In the genomic region with DNA sequence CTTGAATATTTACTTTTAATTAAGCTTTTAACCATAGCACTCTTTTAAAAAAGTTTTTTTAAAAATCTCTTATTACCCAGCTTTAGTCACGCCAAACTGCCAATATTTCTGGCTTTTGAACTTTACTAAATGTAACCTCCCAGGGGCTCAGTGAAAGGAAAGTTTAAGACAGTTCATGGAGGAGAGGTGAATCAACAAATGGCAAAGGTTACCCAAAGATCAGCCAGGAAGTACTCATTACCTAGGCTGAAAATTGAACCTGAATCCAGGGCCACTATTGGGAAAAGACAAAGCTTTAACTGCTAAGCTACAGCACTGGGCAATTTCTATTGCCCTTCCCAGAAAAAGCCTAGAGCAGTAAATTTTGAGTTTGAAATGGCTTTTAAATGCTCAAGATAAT, we compare ENCODE assay signal across 35 cellular contexts.
DNase-seq lines count a peak whose midpoint lies in the region; ATAC-seq, FAIRE-seq and TF ChIP-seq lines count a peak whose summit lies in the region.
"Had no signal": no experiment of that assay in that cellular context is flagged by ENCODE, and none has a peak within 500 bp of the region (broad histone marks: within the 10 kb centered on the region; RNA-seq: fewer than 3 reads in every experiment).

No MANE protein-coding gene starts in this region.

- no peak overlapping the region for H2AFZ ChIP-seq in HepG2 (ENCODE audit: low read length)

- no peak overlapping the region for H3K4me3 ChIP-seq in liver (ENCODE audit: low read depth in 1 of 3, low read length in 3 of 3)
- H3K4me3 ChIP-seq in HepG2 (replicated peaks in 1 of 3; ENCODE audit: insufficient read depth in 1 of 3, low read depth in 2 of 3, low read length in 3 of 3), result no peak overlapping the region
- H3K4me3 ChIP-seq in right lobe of liver, result no peak overlapping the region
- H3K4me3 ChIP-seq in left lung, result no peak overlapping the region
- H3K4me3 ChIP-seq: A549; BLaER1; BLaER1 treated with 17β-estradiol and CSF1 and Interleukin-3, amounts not matched to agents 10 nM and 100 nM had no signal

- H3K79me2 ChIP-seq in HepG2 (ENCODE audit: insufficient read depth, low read length), result no peaks in the 10 kb centered on the region

- no peak for DNase-seq in HepG2 (ENCODE audit: low spot score)
- no peak for DNase-seq in left lobe of liver (ENCODE audit: low spot score)
- DNase-seq in right lobe of liver, result no peak
- no peak for DNase-seq in urothelium cell line (ENCODE audit: low spot score)
- DNase-seq in left lung, result no peak
- no peak for DNase-seq in COLO668 (lab: John Stamatoyannopoulos, UW; ENCODE audit: unreplicated experiment)
- DNase-seq: 8988T; ACHN; AML-193; BE2C; C1 segment of cervical spinal cord; Caco-2; Calu3; CD4-positive, alpha-beta memory T cell; CD4-positive, alpha-beta T cell; CD4-positive, CD25-positive, alpha-beta regulatory T cell; CD8-positive, alpha-beta memory T cell; CD8-positive, alpha-beta T cell; COR-L47; DMS 273 treated with DMSO at 0.1 percent for 48 hours; DMS153; DMS53; DMS79; DMS79 treated with DMSO at 0.1 percent for 48 hours; DND-41; EL had no signal

- FAIRE-seq in HepG2 (lab: Jason Lieb, UNC) (no peak), urothelium cell line (lab: Jason Lieb, UNC) (peak; percentile 5)
- FAIRE-seq: A204.1, A549, D721Med had no signal

- no peak overlapping the region for H3K4me2 ChIP-seq in HepG2 (ENCODE audit: low read depth, low read length)
- H3K4me2 ChIP-seq: A549; BLaER1; BLaER1 treated with 17β-estradiol and CSF1 and Interleukin-3, amounts not matched to agents 10 nM and 100 nM had no signal

- no peak for TF ChIP-seq POLR2A in HepG2 (IDR thresholded peaks at IDR 0.05; ENCODE audit: insufficient read depth in 1 of 2, low read depth in 2 of 2, low read length in 2 of 2)
- TF ChIP-seq POLR2A in right lobe of liver (IDR thresholded peaks at IDR 0.05), result no peak

- H3K9ac ChIP-seq in liver (ENCODE audit: low read depth in 1 of 2, low read length in 2 of 2), result no peak overlapping the region
- H3K9ac ChIP-seq in HepG2 (ENCODE audit: insufficient read depth, low read depth, low read length), result no peak overlapping the region
- H3K9ac ChIP-seq: BLaER1; BLaER1 treated with 17β-estradiol and CSF1 and Interleukin-3, amounts not matched to agents 10 nM and 100 nM had no signal

- no TSS peak for BruUV-seq in HepG2 (replicated peaks; lab: Mats Ljungman, UMichigan)

- no peak overlapping the region for H3K27ac ChIP-seq in liver (ENCODE audit: low read depth in 1 of 2, low read length in 2 of 2)
- no peak overlapping the region for H3K27ac ChIP-seq in HepG2 (ENCODE audit: extremely low read length, insufficient read depth, low read length)
- peak overlapping the region in 1 of 3 donors; percentile 47 for H3K27ac ChIP-seq in right lobe of liver
- no peak overlapping the region for H3K27ac ChIP-seq in left lung
- H3K27ac ChIP-seq: 22Rv1; A549; BLaER1; BLaER1 treated with 17β-estradiol and CSF1 and Interleukin-3, amounts not matched to agents 10 nM and 100 nM; C4-2B had no signal

- TF ChIP-seq RAD21 in liver (IDR thresholded peaks at IDR 0.05) (no peak), HepG2 (CRISPR knock-in tag; IDR thresholded peaks at IDR 0.05) (no peak)

- peaks cover 0 to 4% (median 0%) of the 10 kb centered on the region in 4 donors for H3K9me3 ChIP-seq in liver (ENCODE audit: control insufficient read depth in 4 of 4, low read length in 3 of 4)
- H3K9me3 ChIP-seq in HepG2 (ENCODE audit: low read length), result peaks cover 33% of the 10 kb centered on the region
- H3K9me3 ChIP-seq in right lobe of liver, result no peaks in the 10 kb centered on the region
- H3K9me3 ChIP-seq in left lung, result peaks cover 0 to 45% of the 10 kb centered on the region in 2 donors
- H3K9me3 ChIP-seq: A549, BE2C had no signal

- in situ Hi-C loops in HepG2 (cut with HindIII; ENCODE audit: extremely low pct_ligation_motif_present, low pct_unique_long_range_greater_than_20kb), result no loop called here

- H3K27me3 ChIP-seq in liver (ENCODE audit: control insufficient read depth in 4 of 4, insufficient read depth in 4 of 4, low read length in 3 of 4) (no peaks in the 10 kb centered on the region), HepG2 (ENCODE audit: control insufficient read depth in 1 of 2, insufficient read depth in 2 of 2, low read length in 2 of 2) (no peaks in the 10 kb centered on the region), right lobe of liver (no peaks in the 10 kb centered on the region), left lung (no peaks in the 10 kb centered on the region)
- H3K27me3 ChIP-seq: BE2C; BLaER1; BLaER1 treated with 17β-estradiol and CSF1 and Interleukin-3, amounts not matched to agents 10 nM and 100 nM had no signal

- intact Hi-C loops in HepG2 (cut with micrococcal nuclease; ENCODE audit: unreplicated experiment), result no loop called here
- intact Hi-C loops in right lobe of liver (cut with DNase I), result no loop called here
- intact Hi-C loops in left lung (cut with DNase I), result no loop called here

- H3K4me1 ChIP-seq in liver (ENCODE audit: control insufficient read depth in 4 of 4, insufficient read depth in 4 of 4, low read length in 3 of 4) (no peaks in the 10 kb centered on the region), HepG2 (ENCODE audit: insufficient read depth, low read length) (no peaks in the 10 kb centered on the region), right lobe of liver (peaks cover 0 to 6% (median 0%) of the 10 kb centered on the region in 4 donors), left lung (no peaks in the 10 kb centered on the region)
- H3K4me1 ChIP-seq: A549; BE2C; BLaER1; BLaER1 treated with 17β-estradiol and CSF1 and Interleukin-3, amounts not matched to agents 10 nM and 100 nM; Caco-2 had no signal

- WGBS in liver, result 40% methylated on average over 1 of the region's 1 CpG
- WGBS in HepG2 (ENCODE audit: low lambda C conversion rate), result 90% methylated on average over 1 of the region's 1 CpG
- 48% methylated on average over 1 of the region's 1 CpG for WGBS in right lobe of liver (ENCODE audit: insufficient coverage, low coverage, low lambda C conversion rate, missing lambda C conversion rate)

- H4K20me1 ChIP-seq in HepG2 (ENCODE audit: insufficient read depth, low read length), result no peaks in the 10 kb centered on the region
- H4K20me1 ChIP-seq: BLaER1; BLaER1 treated with 17β-estradiol and CSF1 and Interleukin-3, amounts not matched to agents 10 nM and 100 nM had no signal

- ATAC-seq in HepG2 (no peak), left lobe of liver (peak; percentile 93), right lobe of liver (peak in 3 of 4 donors; percentile 57 to 97 (median 61)), GM21423 (IDR thresholded peaks at IDR 0.05; ENCODE audit: unreplicated experiment) (no peak), left lung (no peak)
- ATAC-seq: A549; CD8-positive, alpha-beta T cell had no signal

- POLR2A ChIA-PET in HepG2 (lab: Yijun Ruan, JAX), result no interaction called here

- CTCF ChIA-PET in HepG2 (lab: Yijun Ruan, JAX; ENCODE audit: low intra/inter-chr PET ratio, low total read pairs), result no interaction called here

- TF ChIP-seq EP300 in HepG2 (IDR thresholded peaks at IDR 0.05; ENCODE audit: low read depth in 2 of 2, low read length in 2 of 2) (no peak), HepG2 (CRISPR knock-in tag; IDR thresholded peaks at IDR 0.05; ENCODE audit: borderline replicate concordance) (no peak)

- H3K36me3 ChIP-seq in liver (ENCODE audit: control insufficient read depth in 4 of 4, insufficient read depth in 3 of 4, low read depth in 1 of 4, low read length in 3 of 4) (peaks cover 0 to 2% (median under 1%) of the 10 kb centered on the region in 4 donors), HepG2 (replicated peaks in 1 of 2; ENCODE audit: control insufficient read depth in 1 of 2, insufficient read depth in 2 of 2, low read length in 2 of 2) (no peaks in the 10 kb centered on the region), right lobe of liver (no peaks in the 10 kb centered on the region), left lung (no peaks in the 10 kb centered on the region)
- H3K36me3 ChIP-seq: BE2C, BLaER1 had no signal

- TF ChIP-seq CTCF in liver (IDR thresholded peaks at IDR 0.05; ENCODE audit: low read depth, low read length, missing input control) (no peak), HepG2 (CRISPR knock-in tag; IDR thresholded peaks at IDR 0.05) (no peak), right lobe of liver (IDR thresholded peaks at IDR 0.05) (no peak), left lung (IDR thresholded peaks at IDR 0.05) (no peak)

TF ChIP-seq in liver, 16 proteins besides CTCF, POLR2A, EP300 and RAD21 (continues in another document):
- TF ChIP-seq FOXA2 (IDR thresholded peaks at IDR 0.05) (no peak), NR2F2 (IDR thresholded peaks at IDR 0.05) (peak; percentile 31), HNF4G (IDR thresholded peaks at IDR 0.05) (no peak), YY1 (IDR thresholded peaks at IDR 0.05) (no peak), FOXA1 (IDR thresholded peaks at IDR 0.05) (no peak), HNF4A (conservative IDR thresholded peaks at IDR 0.05) (peak; percentile 33 to 51)

TF ChIP-seq in HepG2, 621 proteins besides CTCF, POLR2A, EP300 and RAD21:
- TF ChIP-seq ZNF275 (CRISPR knock-in tag; IDR thresholded peaks at IDR 0.05; ENCODE audit: borderline replicate concordance), result no peak
- no peak for TF ChIP-seq YY1 (IDR thresholded peaks at IDR 0.05; ENCODE audit: insufficient read depth, insufficient replicate concordance, low read depth, low read length)

Comparison
In these comparisons a context has a peak if more than half of its experiments do, and no peak if none do; other contexts are left out.
1. ATAC-seq: peak in left lobe of liver (single experiment) and right lobe of liver (3 of 4); none in HepG2 (single experiment), GM21423 (single experiment) and left lung (single experiment).